ENCODE assay signal across 25 cellular contexts in genomic region chr7:43193905-43194304, GRCh38.
DNase-seq lines count a peak whose midpoint lies in the region; ATAC-seq and TF ChIP-seq lines count a peak whose summit lies in the region.
"Had no signal": no experiment of that assay in that cellular context is flagged by ENCODE, and none has a peak within 500 bp of the region (broad histone marks: within the 10 kb centered on the region; RNA-seq: fewer than 3 reads in every experiment).

No MANE protein-coding gene starts in this region.

- DNase-seq in GM23338 (ENCODE audit: low spot score) = peak; percentile 86
- peak; percentile 56 for DNase-seq in PC-3
- peak; percentile 22 for DNase-seq in iPS-NIHi11 (ENCODE audit: low spot score)
- peak; percentile 48 to 75 for DNase-seq in thyroid gland
- DNase-seq in OCI-LY7 (ENCODE audit: low spot score) = no peak
- DNase-seq in kidney glomerular epithelial cell (lab: John Stamatoyannopoulos, UW) = no peak
- no peak for DNase-seq in EL
- DNase-seq: CD4-positive, alpha-beta T cell; DND-41; GM23248; HCEC 1CT; KBM-7; NCI-H1105 treated with DMSO at 0.1 percent for 48 hours; NCI-H146; NCI-H1930; NCI-H2107; NCI-H524 treated with DMSO at 0.1 percent for 48 hours; NCI-H774; PC-9; SJCRH30 had no signal

- H3K36me3 Mint-ChIP-seq in GM23338 (ENCODE audit: low read depth) = no peaks in the 10 kb centered on the region

- no peaks in the 10 kb centered on the region for H3K79me2 ChIP-seq in GM23338 (replicated peaks; ENCODE audit: insufficient read depth)
- no peaks in the 10 kb centered on the region for H3K79me2 ChIP-seq in PC-3 (ENCODE audit: low read length)
- no peaks in the 10 kb centered on the region for H3K79me2 ChIP-seq in OCI-LY7 (ENCODE audit: insufficient read depth, low read depth, low read length)

- POLR2A ChIA-PET in PC-3 (lab: Charles Lee; ENCODE audit: unreplicated experiment) (interaction anchor here (0.6 kb wide), 1 partner anchor 675 kb away, joined by 5 read pairs; the partner anchor contains the start of gene MRPS24), OCI-LY7 (lab: Charles Lee) (no interaction called here)

- H3K4me1 Mint-ChIP-seq in GM23338 = peaks cover 36% of the 10 kb centered on the region

- H3K36me3 ChIP-seq in GM23338 (ENCODE audit: insufficient read depth) = no peaks in the 10 kb centered on the region
- no peaks in the 10 kb centered on the region for H3K36me3 ChIP-seq in PC-3 (ENCODE audit: low read depth, low read length)
- H3K36me3 ChIP-seq in thyroid gland = no peaks in the 10 kb centered on the region
- H3K36me3 ChIP-seq in OCI-LY7 (ENCODE audit: insufficient read depth, low read length) = no peaks in the 10 kb centered on the region
- H3K36me3 ChIP-seq: BLaER1, SJCRH30 had no signal

- 0 out of 2 replicates have a peak, but pooled peaks cover 4% of the 10 kb centered on the region for H3K9me2 ChIP-seq in GM23338 (ENCODE audit: insufficient read depth)
- no peaks in the 10 kb centered on the region for H3K9me2 ChIP-seq in PC-3 (replicated peaks; ENCODE audit: low read length)
- no peaks in the 10 kb centered on the region for H3K9me2 ChIP-seq in OCI-LY7 (ENCODE audit: insufficient read depth, low read length)

- no peaks in the 10 kb centered on the region for H3K9me3 Mint-ChIP-seq in GM23338
- H3K9me3 Mint-ChIP-seq: CD4-positive, alpha-beta T cell had no signal

- no peak overlapping the region; the same call in 2 of the 3 replicates for H3K4me3 Mint-ChIP-seq in GM23338
- H3K4me3 Mint-ChIP-seq: CD4-positive, alpha-beta T cell had no signal

- peaks cover 2% of the 10 kb centered on the region for H3K27me3 Mint-ChIP-seq in GM23338 (ENCODE audit: insufficient read depth, low read depth, poor library complexity)

- CTCF ChIA-PET in PC-3 (lab: Charles Lee) (interaction anchor here (0.6 kb wide), 1 partner anchor 95 kb away, joined by 3 read pairs; no protein-coding TSS in a partner anchor), OCI-LY7 (lab: Charles Lee; ENCODE audit: unreplicated experiment) (no interaction called here)

- H3K9ac ChIP-seq in PC-3 (ENCODE audit: low read length) = no peak overlapping the region
- H3K9ac ChIP-seq: BLaER1, GM23248 had no signal

- ATAC-seq in GM23338 = peak; percentile 81
- peak; percentile 42; the same call in 1 of the 2 replicates for ATAC-seq in PC-3
- ATAC-seq: Right ventricle myocardium inferior, SK-N-SH treated with all-trans-retinoic acid at 6 μM for 48 hours had no signal

- H3K4me1 ChIP-seq in GM23338 (ENCODE audit: insufficient read depth) = peaks cover 42% of the 10 kb centered on the region
- peaks cover 13% of the 10 kb centered on the region for H3K4me1 ChIP-seq in PC-3 (ENCODE audit: insufficient read depth, low read length)
- H3K4me1 ChIP-seq in thyroid gland = peaks cover 41 to 55% of the 10 kb centered on the region in 2 donors
- no peaks in the 10 kb centered on the region for H3K4me1 ChIP-seq in OCI-LY7 (ENCODE audit: insufficient read depth, low read length, poor library complexity, severe bottlenecking)
- H3K4me1 ChIP-seq: Caco-2, SJCRH30 had no signal

- intact Hi-C loops in PC-3 (cut with micrococcal nuclease) (no loop called here), thyroid gland (cut with DNase I) (no loop called here), OCI-LY7 (cut with micrococcal nuclease; ENCODE audit: unreplicated experiment) (no loop called here)

- WGBS in thyroid gland, 2 donors = 17 to 29% methylated on average over 2 of the region's 2 CpGs

- no peaks in the 10 kb centered on the region for H3F3A ChIP-seq in GM23338 (replicated peaks; ENCODE audit: low read depth)
- no peaks in the 10 kb centered on the region for H3F3A ChIP-seq in PC-3 (ENCODE audit: low read length, unreplicated experiment)

- H2AFZ ChIP-seq in GM23338 (no peak overlapping the region), PC-3 (ENCODE audit: low read length) (no peak overlapping the region), OCI-LY7 (ENCODE audit: low read length) (no peak overlapping the region)
- H2AFZ ChIP-seq: GM23248, PC-9 had no signal

- H3K4me3 ChIP-seq in GM23338 (no peak overlapping the region), PC-3 (ENCODE audit: low read length) (no peak overlapping the region), thyroid gland (replicated peaks in 1 of 3) (no peak overlapping the region), OCI-LY7 (ENCODE audit: low read depth, low read length, poor library complexity, severe bottlenecking) (no peak overlapping the region)
- H3K4me3 ChIP-seq: BLaER1, GM23248, PC-9, SJCRH30 had no signal

- no peak for TF ChIP-seq POLR2A in thyroid gland (IDR thresholded peaks at IDR 0.05)

- peak overlapping the region; percentile 15 for H3K4me2 ChIP-seq in GM23338
- no peak overlapping the region for H3K4me2 ChIP-seq in PC-3 (ENCODE audit: low read length)
- H3K4me2 ChIP-seq in OCI-LY7 (ENCODE audit: low read length) = no peak overlapping the region
- H3K4me2 ChIP-seq: BLaER1, PC-9 had no signal

- no peaks in the 10 kb centered on the region for H4K20me1 ChIP-seq in GM23338 (replicated peaks; ENCODE audit: insufficient read depth)
- H4K20me1 ChIP-seq in PC-3 (ENCODE audit: low read length) = no peaks in the 10 kb centered on the region
- no peaks in the 10 kb centered on the region for H4K20me1 ChIP-seq in OCI-LY7 (ENCODE audit: insufficient read depth, low read length)
- H4K20me1 ChIP-seq: BLaER1 had no signal

- H3K9me3 ChIP-seq in PC-3 (ENCODE audit: low read length) = no peaks in the 10 kb centered on the region
- H3K9me3 ChIP-seq in thyroid gland = no peaks in the 10 kb centered on the region
- H3K9me3 ChIP-seq in OCI-LY7 (ENCODE audit: low read length) = no peaks in the 10 kb centered on the region
- H3K9me3 ChIP-seq: BLaER1, Caco-2, SJCRH30 had no signal

- H3K27me3 ChIP-seq in GM23338 (ENCODE audit: insufficient read depth) (no peaks in the 10 kb centered on the region), PC-3 (ENCODE audit: low read length) (no peaks in the 10 kb centered on the region), thyroid gland (no peaks in the 10 kb centered on the region)
- H3K27me3 ChIP-seq: BLaER1 had no signal

- no TSS peak for BruUV-seq in PC-3 (replicated peaks; lab: Mats Ljungman, UMichigan)
- no TSS peak for BruUV-seq in OCI-LY7 (replicated peaks; lab: Mats Ljungman, UMichigan)

- no peak for TF ChIP-seq CTCF in GM23338 (conservative IDR thresholded peaks at IDR 0.05; ENCODE audit: low read depth in 2 of 2)
- TF ChIP-seq CTCF in PC-3 (conservative IDR thresholded peaks at IDR 0.05; ENCODE audit: low read depth, low read length) = no peak
- TF ChIP-seq CTCF in thyroid gland (IDR thresholded peaks at IDR 0.05) = no peak
- no peak for TF ChIP-seq CTCF in OCI-LY7 (conservative IDR thresholded peaks at IDR 0.05; ENCODE audit: low read length)

- H3K27ac Mint-ChIP-seq in GM23338 = peak overlapping the region; percentile 71; the same call in 1 of the 2 replicates
- H3K27ac Mint-ChIP-seq: CD4-positive, alpha-beta T cell had no signal

- peak overlapping the region; percentile 79 for H3K27ac ChIP-seq in GM23338 (ENCODE audit: low read depth)
- no peak overlapping the region for H3K27ac ChIP-seq in PC-3 (ENCODE audit: low read length)
- peak overlapping the region; percentile 77 to 95 (median 90) for H3K27ac ChIP-seq in thyroid gland
- no peak overlapping the region for H3K27ac ChIP-seq in OCI-LY7 (ENCODE audit: low read depth, low read length, poor library complexity, severe bottlenecking)
- H3K27ac ChIP-seq: BLaER1, GM23248, HL-60, PC-9, SJCRH30 had no signal

TF ChIP-seq in GM23338, 12 proteins besides CTCF, POLR2A, EP300 and RAD21 (continues in another document):
- TF ChIP-seq ETS1 (IDR thresholded peaks at IDR 0.05) (no peak), ZNF114 (CRISPR knock-in tag; IDR thresholded peaks at IDR 0.05) (no peak), CREB1 (CRISPR knock-in tag; IDR thresholded peaks at IDR 0.05; ENCODE audit: low read depth) (no peak), JUNB (IDR thresholded peaks at IDR 0.05; ENCODE audit: unreplicated experiment) (no peak), POLR2AphosphoS5 (IDR thresholded peaks at IDR 0.05; ENCODE audit: low read depth) (no peak), EZH2phosphoT487 (IDR thresholded peaks at IDR 0.05; ENCODE audit: unreplicated experiment) (no peak), EZH2 (IDR thresholded peaks at IDR 0.05; ENCODE audit: low read depth, unreplicated experiment) (no peak), REST (IDR thresholded peaks at IDR 0.05; ENCODE audit: unreplicated experiment) (no peak), NANOG (IDR thresholded peaks at IDR 0.05; ENCODE audit: borderline replicate concordance) (no peak)

Comparison
In these comparisons a context has a peak if more than half of its experiments do, and no peak if none do; other contexts are left out.
1. DNase-seq: peak in GM23338 (single experiment), PC-3 (single experiment), iPS-NIHi11 (single experiment) and thyroid gland (2 of 2); none in OCI-LY7 (single experiment), kidney glomerular epithelial cell (single experiment) and EL (single experiment).
2. H3K27ac ChIP-seq: peak in GM23338 (single experiment) and thyroid gland (3 of 3); none in PC-3 (single experiment) and OCI-LY7 (single experiment).